19 cellular contexts compared by ENCODE assay signal in genomic region chr20:12311102-12311865, GRCh38.
"Had no signal": no experiment of that assay in that cellular context is flagged by ENCODE, and none has a peak within 500 bp of the region (broad histone marks: within the 10 kb centered on the region; RNA-seq: fewer than 3 reads in every experiment).

No MANE protein-coding gene starts in this region.

- H3K4me1 ChIP-seq: SJCRH30 had no signal

- FAIRE-seq: RCC 7860 had no signal

- H3K36me3 ChIP-seq: MG63, SJCRH30 had no signal

- H3K9me3 ChIP-seq: MG63, SJCRH30 had no signal

- H3K27me3 ChIP-seq: MG63 had no signal

- DNase-seq: KBM-7, MG63, NCI-H1092, NCI-H1105 treated with DMSO at 0.1 percent for 48 hours, NCI-H1417 treated with DMSO at 0.1 percent for 48 hours, NCI-H146, NCI-H1694 treated with DMSO at 0.1 percent for 48 hours, NCI-H1930, NCI-H2081, NCI-H2107, NCI-H2227 treated with DMSO at 0.1 percent for 48 hours, NCI-H524, NCI-H69, NCI-H774, RPMI8226, SHP77 treated with DMSO at 0.1 percent for 48 hours, SJCRH30 had no signal

- H3K27ac ChIP-seq: SJCRH30 had no signal

- ATAC-seq: SK-N-SH treated with all-trans-retinoic acid at 6 μM for 48 hours had no signal

- H3K4me3 ChIP-seq: MG63, SJCRH30 had no signal
